16 cellular contexts compared by ENCODE assay signal in genomic region chr6:3571206-3571815, GRCh38.
DNase-seq lines count a peak whose midpoint lies in the region; ATAC-seq and TF ChIP-seq lines count a peak whose summit lies in the region.
"Had no signal": no experiment of that assay in that cellular context is flagged by ENCODE, and none has a peak within 500 bp of the region (broad histone marks: within the 10 kb centered on the region; RNA-seq: fewer than 3 reads in every experiment).

No MANE protein-coding gene starts in this region.

- H4K5ac ChIP-seq in IMR-90 (ENCODE audit: low read depth, low read length), result no peak overlapping the region

- WGBS in IMR-90 (ENCODE audit: extremely low coverage in 2 of 2, insufficient read length in 1 of 2), 2 experiments, result 85% methylated on average over 4 of the region's 9 CpGs; no CpG with 5 or more reads in 1 of the 2 experiments

- H2AK9ac ChIP-seq in IMR-90 (replicated peaks; ENCODE audit: low read depth, low read length, poor library complexity), result peak overlapping the region; percentile 19

- H3K4me1 Mint-ChIP-seq in nephron progenitor cell, result peaks cover 74% of the 10 kb centered on the region

- no peak overlapping the region for H2BK20ac ChIP-seq in IMR-90 (ENCODE audit: low read depth, low read length)

- no peak overlapping the region for H2BK5ac ChIP-seq in IMR-90 (ENCODE audit: low read depth, low read length, poor library complexity, severe bottlenecking)

- no peaks in the 10 kb centered on the region for H3K27me3 ChIP-seq in BLaER1
- peaks cover 70% of the 10 kb centered on the region for H3K27me3 ChIP-seq in IMR-90 (ENCODE audit: control insufficient read depth, insufficient read depth, low read length)

- no peak overlapping the region for H3K27ac Mint-ChIP-seq in nephron progenitor cell
- H3K27ac Mint-ChIP-seq: HFFc6 had no signal

- H4K8ac ChIP-seq in IMR-90 (ENCODE audit: low read depth in 2 of 2, low read length in 2 of 2), result no peak overlapping the region

- 0 out of 2 replicates have a peak overlapping the region, but pooled peaks have one; percentile 3 for H3K4me2 ChIP-seq in BLaER1
- H3K4me2 ChIP-seq in IMR-90 (ENCODE audit: low read depth, low read length), result no peak overlapping the region

- no peak overlapping the region for H2BK15ac ChIP-seq in IMR-90 (ENCODE audit: low read depth, low read length)

- H3K27ac ChIP-seq in BLaER1 (no peak overlapping the region), IMR-90 (ENCODE audit: insufficient read depth, low read length) (no peak overlapping the region), coronary artery (peak overlapping the region; percentile 60 to 84)
- H3K27ac ChIP-seq: C4-2B had no signal

- no peak overlapping the region for H4K91ac ChIP-seq in IMR-90 (ENCODE audit: insufficient read depth, low read depth, low read length)

- POLR2A ChIA-PET in IMR-90 (lab: Charles Lee; ENCODE audit: unreplicated experiment), result no interaction called here

- peaks cover 5% of the 10 kb centered on the region for H3K27me3 Mint-ChIP-seq in nephron progenitor cell (ENCODE audit: low read depth, poor library complexity)

- H4K20me1 ChIP-seq in BLaER1 (no peaks in the 10 kb centered on the region), IMR-90 (ENCODE audit: insufficient read depth, low read length) (no peaks in the 10 kb centered on the region)

- DNase-seq in IMR-90 (no peak), coronary artery (ENCODE audit: low spot score) (peak; percentile 88), sciatic nerve (ENCODE audit: low spot score) (no peak), nephron progenitor cell (no peak), NCI-H146 treated with DMSO at 0.1 percent for 48 hours (lab: John Stamatoyannopoulos, UW; ENCODE audit: unreplicated experiment) (no peak), HPDE6-E6E7 (ENCODE audit: extremely low spot score) (no peak)
- DNase-seq: HFFc6; Kasumi-1; MM.1S; NCI-H1105; NCI-H1694 treated with DMSO at 0.1 percent for 48 hours; NCI-H2107; NK-92 treated with Interleukin-12 subunit alpha and Interleukin-12 subunit beta, amount 100 ng/mL, for 24 hours; SIG-M5 had no signal

- no peak overlapping the region for H3K18ac ChIP-seq in IMR-90 (ENCODE audit: low read depth, low read length)

- H3K36me3 ChIP-seq in BLaER1 (no peaks in the 10 kb centered on the region), IMR-90 (ENCODE audit: control insufficient read depth, insufficient read depth, low read length) (no peaks in the 10 kb centered on the region)

- ATAC-seq in IMR-90 (ENCODE audit: low read depth), result no peak
- ATAC-seq in sciatic nerve, result peak; percentile 66

- H3K36me3 Mint-ChIP-seq in nephron progenitor cell (ENCODE audit: low read depth), result no peaks in the 10 kb centered on the region

- TF ChIP-seq POLR2A in IMR-90 (IDR thresholded peaks at IDR 0.05; ENCODE audit: low read depth, low read length), result no peak

- H2AFZ ChIP-seq in IMR-90 (replicated peaks; ENCODE audit: low read length, poor library complexity), result no peak overlapping the region

- H3K14ac ChIP-seq in IMR-90 (replicated peaks; ENCODE audit: low read depth, low read length), result no peak overlapping the region

- H2BK120ac ChIP-seq in IMR-90 (ENCODE audit: low read depth, low read length), result no peak overlapping the region

- H3K9ac ChIP-seq in BLaER1 (no peak overlapping the region), IMR-90 (ENCODE audit: low read depth, low read length) (no peak overlapping the region)

- no peaks in the 10 kb centered on the region for H3K9me3 Mint-ChIP-seq in nephron progenitor cell
- H3K9me3 Mint-ChIP-seq: HFFc6 had no signal

- TF ChIP-seq RAD21 in IMR-90 (IDR thresholded peaks at IDR 0.05; ENCODE audit: low read length), result no peak

- H3K9me1 ChIP-seq in IMR-90 (ENCODE audit: insufficient read depth, low read length), result no peaks in the 10 kb centered on the region

- no peak overlapping the region for H3K23ac ChIP-seq in IMR-90 (ENCODE audit: low read depth, low read length)

- CTCF ChIA-PET in IMR-90 (lab: Yijun Ruan, JAX), result no interaction called here

- no peak overlapping the region for H3K4me3 ChIP-seq in BLaER1
- no peak overlapping the region for H3K4me3 ChIP-seq in IMR-90 (ENCODE audit: insufficient read depth, low read depth, low read length)
- peak overlapping the region; percentile 40 for H3K4me3 ChIP-seq in coronary artery

- H3K56ac ChIP-seq in IMR-90 (ENCODE audit: extremely low read depth, insufficient read depth, low read length), result no peak overlapping the region

- H3K4me3 Mint-ChIP-seq in nephron progenitor cell, result no peak overlapping the region
- H3K4me3 Mint-ChIP-seq: HFFc6 had no signal

- no peak for TF ChIP-seq CTCF in IMR-90 (conservative IDR thresholded peaks at IDR 0.05; ENCODE audit: low read depth, low read length)
- no peak for TF ChIP-seq CTCF in coronary artery (IDR thresholded peaks at IDR 0.05)
- TF ChIP-seq CTCF in nephron progenitor cell (IDR thresholded peaks at IDR 0.05), result no peak

- no peaks in the 10 kb centered on the region for H3K9me3 ChIP-seq in BLaER1
- no peaks in the 10 kb centered on the region for H3K9me3 ChIP-seq in IMR-90 (ENCODE audit: control insufficient read depth, insufficient read depth, low read length)

- no peak overlapping the region for H3K4ac ChIP-seq in IMR-90 (ENCODE audit: low read depth, low read length)

- no peak overlapping the region for H2AK5ac ChIP-seq in IMR-90 (ENCODE audit: low read depth, low read length)

- no peaks in the 10 kb centered on the region for H3K79me1 ChIP-seq in IMR-90 (ENCODE audit: low read depth in 1 of 2, low read length in 2 of 2)

- dilution Hi-C loops in IMR-90 (cut with HindIII; ENCODE audit: low sequenced_read_pairs, unreplicated experiment), result no loop called here

- intact Hi-C loops in IMR-90 (cut with micrococcal nuclease), result no loop called here
- intact Hi-C loops in sciatic nerve (cut with DNase I), result no loop called here

- in situ Hi-C loops in IMR-90 (cut with MboI; ENCODE audit: low sequenced_read_pairs), result no loop called here

- H3K4me1 ChIP-seq in BLaER1 (peaks cover 32% of the 10 kb centered on the region), IMR-90 (ENCODE audit: control insufficient read depth, insufficient read depth, low read length) (peaks cover 3% of the 10 kb centered on the region; the same call in 1 of the 2 replicates)

- no TSS peak for BruUV-seq in IMR-90 (replicated peaks; lab: Mats Ljungman, UMichigan)

TF ChIP-seq in IMR-90, 13 proteins besides CTCF, POLR2A, EP300 and RAD21:
- no peak for TF ChIP-seq USF2 (IDR thresholded peaks at IDR 0.05; ENCODE audit: low read depth, low read length)
- no peak for TF ChIP-seq NFE2L2 (IDR thresholded peaks at IDR 0.05; ENCODE audit: low read depth, low read length)
- TF ChIP-seq BHLHE40 (IDR thresholded peaks at IDR 0.05; ENCODE audit: low read depth, low read length), result no peak
TF ChIP-seq in IMR-90: peak in this region for 0.

Comparison
In these comparisons a context has a peak if more than half of its experiments do, and no peak if none do; other contexts are left out.
1. H3K27ac ChIP-seq: peak in coronary artery (2 of 2); none in BLaER1 (single experiment) and IMR-90 (single experiment).